Comparison of ENCODE assay signal across 1 cellular context in the genomic region with DNA sequence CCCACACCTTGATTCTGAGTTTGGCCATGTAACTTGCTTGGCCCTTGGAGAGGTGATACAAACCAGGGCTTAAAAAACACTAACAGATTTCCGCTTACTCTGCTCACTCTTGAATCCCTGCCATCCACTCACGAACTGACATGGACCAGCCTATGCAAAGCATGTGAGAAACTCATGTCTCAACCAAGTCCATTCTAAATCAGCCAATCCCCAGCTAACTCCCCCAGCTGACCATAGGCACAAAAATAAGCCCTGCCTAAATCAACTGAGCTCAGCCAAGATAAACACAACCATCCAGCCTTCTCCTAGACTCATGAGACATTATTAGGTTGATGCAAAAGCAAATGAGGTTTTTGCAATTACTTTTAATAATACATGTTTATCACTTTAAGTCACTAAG.
TF ChIP-seq lines count a peak whose summit lies in the region.

No MANE protein-coding gene starts in this region.

TF ChIP-seq in IMR-90, 13 proteins besides CTCF, POLR2A, EP300 and RAD21:
- TF ChIP-seq FOS (IDR thresholded peaks at IDR 0.05; ENCODE audit: low read depth, low read length) (no peak), MAFK (IDR thresholded peaks at IDR 0.05; ENCODE audit: low read depth, low read length) (no peak), SMC3 (IDR thresholded peaks at IDR 0.05; ENCODE audit: low read depth, low read length) (no peak), MAZ (IDR thresholded peaks at IDR 0.05; ENCODE audit: borderline replicate concordance, low read depth, low read length) (no peak), RCOR1 (IDR thresholded peaks at IDR 0.05; ENCODE audit: insufficient replicate concordance, low read length) (no peak)
- TF ChIP-seq, protein P1, sequence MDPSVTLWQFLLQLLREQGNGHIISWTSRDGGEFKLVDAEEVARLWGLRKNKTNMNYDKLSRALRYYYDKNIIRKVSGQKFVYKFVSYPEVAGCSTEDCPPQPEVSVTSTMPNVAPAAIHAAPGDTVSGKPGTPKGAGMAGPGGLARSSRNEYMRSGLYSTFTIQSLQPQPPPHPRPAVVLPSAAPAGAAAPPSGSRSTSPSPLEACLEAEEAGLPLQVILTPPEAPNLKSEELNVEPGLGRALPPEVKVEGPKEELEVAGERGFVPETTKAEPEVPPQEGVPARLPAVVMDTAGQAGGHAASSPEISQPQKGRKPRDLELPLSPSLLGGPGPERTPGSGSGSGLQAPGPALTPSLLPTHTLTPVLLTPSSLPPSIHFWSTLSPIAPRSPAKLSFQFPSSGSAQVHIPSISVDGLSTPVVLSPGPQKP (IDR thresholded peaks at IDR 0.05; ENCODE audit: borderline replicate concordance, low read depth, low read length) = no peak
